In genomic region chr2:74186038-74186437, GRCh38 we compare ENCODE assay signal across 8 cellular contexts. TPM values are rescaled to one million over a fixed set of nuclear protein-coding genes. Genes with fewer than 3 reads are reported as not detected.
DNase-seq lines count a peak whose midpoint lies in the region; ATAC-seq and TF ChIP-seq lines count a peak whose summit lies in the region.

No MANE protein-coding gene starts in this region.

- no peak overlapping the region for H3K4me3 ChIP-seq in CD8-positive, alpha-beta T cell (ENCODE audit: low read depth, low read length)

- intact Hi-C loops in CD8-positive, alpha-beta T cell (cut with DNase I, micrococcal nuclease), result no loop called here

- H3K36me3 ChIP-seq in CD8-positive, alpha-beta T cell (ENCODE audit: insufficient read depth, low read length), result no peaks in the 10 kb centered on the region

- no peak overlapping the region for H3K27ac Mint-ChIP-seq in CD8-positive, alpha-beta T cell
- peak overlapping the region; percentile 82 to 96 (median 93) for H3K27ac Mint-ChIP-seq in naive B cell
- no peak overlapping the region for H3K27ac Mint-ChIP-seq in progenitor cell of endocrine pancreas

- H3K27me3 ChIP-seq in CD8-positive, alpha-beta T cell (ENCODE audit: insufficient read depth, low read length), result no peaks in the 10 kb centered on the region

- ATAC-seq in CD8-positive, alpha-beta T cell, result peak; percentile 59
- peak; percentile 58 for ATAC-seq in GM19372 (IDR thresholded peaks at IDR 0.05; ENCODE audit: low read depth, unreplicated experiment)
- ATAC-seq in HG03342 (IDR thresholded peaks at IDR 0.05; ENCODE audit: unreplicated experiment), result peak; percentile 64
- ATAC-seq in naive B cell (ENCODE audit: low read depth in 2 of 2), result peak; percentile 86 to 88

- no peaks in the 10 kb centered on the region for H3K4me1 ChIP-seq in CD8-positive, alpha-beta T cell (ENCODE audit: insufficient read depth, low read length)

- H3K36me3 Mint-ChIP-seq in CD8-positive, alpha-beta T cell, result no peaks in the 10 kb centered on the region
- H3K36me3 Mint-ChIP-seq in naive B cell, result peaks cover 0 to 8% of the 10 kb centered on the region in 2 donors
- H3K36me3 Mint-ChIP-seq in progenitor cell of endocrine pancreas (ENCODE audit: insufficient read depth), result no peaks in the 10 kb centered on the region

- POLR2A ChIA-PET in CD8-positive, alpha-beta T cell (lab: Charles Lee), result no interaction called here

- CTCF ChIA-PET in CD8-positive, alpha-beta T cell (lab: Charles Lee), result no interaction called here

- H3K9me3 ChIP-seq in CD8-positive, alpha-beta T cell (ENCODE audit: low read length), result no peaks in the 10 kb centered on the region

- peak in 2 of 7 experiments; percentile 18 to 33 for DNase-seq in CD8-positive, alpha-beta T cell
- DNase-seq in activated CD4-positive, alpha-beta T cell treated with anti-CD3 and anti-CD28 coated beads, Interleukin-2, amount 50 U/mL, for 48 hours, result peak; percentile 41 to 57
- peak; percentile 85 for DNase-seq in naive B cell
- no peak for DNase-seq in NCI-H1105 treated with DMSO at 0.1 percent for 48 hours (lab: John Stamatoyannopoulos, UW)
- no peak for DNase-seq in progenitor cell of endocrine pancreas (ENCODE audit: low spot score, unreplicated experiment)
- DNase-seq in NCI-H2196 treated with DMSO at 0.1 percent for 48 hours (lab: John Stamatoyannopoulos, UW; ENCODE audit: unreplicated experiment), result no peak

- peaks cover 2% of the 10 kb centered on the region for H3K4me1 Mint-ChIP-seq in CD8-positive, alpha-beta T cell (ENCODE audit: low read depth)
- H3K4me1 Mint-ChIP-seq in naive B cell (peaks cover 29 to 57% (median 36%) of the 10 kb centered on the region in 3 donors), progenitor cell of endocrine pancreas (ENCODE audit: low read depth) (peaks cover under 1% of the 10 kb centered on the region)

- H3K9me3 Mint-ChIP-seq in CD8-positive, alpha-beta T cell, result no peaks in the 10 kb centered on the region
- H3K9me3 Mint-ChIP-seq in naive B cell, result peaks cover 0 to 13% (median 6%) of the 10 kb centered on the region in 7 donors
- H3K9me3 Mint-ChIP-seq in progenitor cell of endocrine pancreas (ENCODE audit: low read depth), result no peaks in the 10 kb centered on the region

- TF ChIP-seq CTCF in CD8-positive, alpha-beta T cell (IDR thresholded peaks at IDR 0.05), result no peak
- TF ChIP-seq CTCF in progenitor cell of endocrine pancreas (IDR thresholded peaks at IDR 0.05; ENCODE audit: unreplicated experiment), result no peak

- H3K4me3 Mint-ChIP-seq in CD8-positive, alpha-beta T cell, result no peak overlapping the region
- H3K4me3 Mint-ChIP-seq in naive B cell, result peak overlapping the region; percentile 19 to 86 (median 72)
- no peak overlapping the region for H3K4me3 Mint-ChIP-seq in progenitor cell of endocrine pancreas (ENCODE audit: low read depth)

- H3K27ac ChIP-seq in CD8-positive, alpha-beta T cell (ENCODE audit: low read depth, low read length), result no peak overlapping the region

- peaks cover 2% of the 10 kb centered on the region for H3K27me3 Mint-ChIP-seq in CD8-positive, alpha-beta T cell (ENCODE audit: low read depth)
- H3K27me3 Mint-ChIP-seq in naive B cell (peaks cover 0 to 1% (median 0%) of the 10 kb centered on the region in 3 donors), progenitor cell of endocrine pancreas (peaks cover 5% of the 10 kb centered on the region)

RNA-seq across cellular contexts. Expression of gene MOB1A, which starts 7.4 kb away (rescaled TPM):
- total RNA-seq in CD8-positive, alpha-beta T cell, result 100 to 1,000 TPM; 181 to 197 TPM
- 100 to 1,000 TPM; 217 to 269 (median 220) TPM for polyA plus RNA-seq in naive B cell (ENCODE audit: low read depth in 6 of 6)
- 93.5 and 94.9 TPM in 2 replicates for total RNA-seq in progenitor cell of endocrine pancreas

RNA-seq across cellular contexts. Expression of gene MTHFD2, which starts 12.4 kb away (rescaled TPM):
- 10 to 100 TPM; 25.8 to 26.7 TPM for total RNA-seq in CD8-positive, alpha-beta T cell
- 1 to 10 TPM; 1.4 to 8.0 (median 4.6) TPM for polyA plus RNA-seq in naive B cell (ENCODE audit: low read depth in 6 of 6)
- total RNA-seq in progenitor cell of endocrine pancreas, result 64.9 and 71.2 TPM in 2 replicates

RNA-seq across cellular contexts. Expression of gene BOLA3, which starts 38.3 kb away (rescaled TPM):
- total RNA-seq in CD8-positive, alpha-beta T cell, result 10 to 100 TPM in 1 of 2 experiments, 1 to 10 TPM in 1; 9.9 to 10.1 TPM
- polyA plus RNA-seq in naive B cell (ENCODE audit: low read depth in 6 of 6), result 10 to 100 TPM; 25.2 to 36.9 (median 31.4) TPM
- total RNA-seq in progenitor cell of endocrine pancreas, result 23.8 and 24.8 TPM in 2 replicates

Comparison
In these comparisons a context has a peak if more than half of its experiments do, and no peak if none do; other contexts are left out.
1. DNase-seq: peak in activated CD4-positive, alpha-beta T cell treated with anti-CD3 and anti-CD28 coated beads, Interleukin-2, amount 50 U/mL, for 48 hours (2 of 2) and naive B cell (single experiment); none in NCI-H1105 treated with DMSO at 0.1 percent for 48 hours (single experiment), progenitor cell of endocrine pancreas (single experiment) and NCI-H2196 treated with DMSO at 0.1 percent for 48 hours (single experiment).
2. H3K27ac Mint-ChIP-seq: peak in naive B cell (6 of 6); none in CD8-positive, alpha-beta T cell (single experiment) and progenitor cell of endocrine pancreas (single experiment).
3. H3K4me3 Mint-ChIP-seq: peak in naive B cell (8 of 8); none in CD8-positive, alpha-beta T cell (single experiment) and progenitor cell of endocrine pancreas (single experiment).
4. Peak in every context shown above with its lines, with median percentiles within 50 percentile points of each other: ATAC-seq.